ENCODE assay signal across 8 cellular contexts in the genomic region with DNA sequence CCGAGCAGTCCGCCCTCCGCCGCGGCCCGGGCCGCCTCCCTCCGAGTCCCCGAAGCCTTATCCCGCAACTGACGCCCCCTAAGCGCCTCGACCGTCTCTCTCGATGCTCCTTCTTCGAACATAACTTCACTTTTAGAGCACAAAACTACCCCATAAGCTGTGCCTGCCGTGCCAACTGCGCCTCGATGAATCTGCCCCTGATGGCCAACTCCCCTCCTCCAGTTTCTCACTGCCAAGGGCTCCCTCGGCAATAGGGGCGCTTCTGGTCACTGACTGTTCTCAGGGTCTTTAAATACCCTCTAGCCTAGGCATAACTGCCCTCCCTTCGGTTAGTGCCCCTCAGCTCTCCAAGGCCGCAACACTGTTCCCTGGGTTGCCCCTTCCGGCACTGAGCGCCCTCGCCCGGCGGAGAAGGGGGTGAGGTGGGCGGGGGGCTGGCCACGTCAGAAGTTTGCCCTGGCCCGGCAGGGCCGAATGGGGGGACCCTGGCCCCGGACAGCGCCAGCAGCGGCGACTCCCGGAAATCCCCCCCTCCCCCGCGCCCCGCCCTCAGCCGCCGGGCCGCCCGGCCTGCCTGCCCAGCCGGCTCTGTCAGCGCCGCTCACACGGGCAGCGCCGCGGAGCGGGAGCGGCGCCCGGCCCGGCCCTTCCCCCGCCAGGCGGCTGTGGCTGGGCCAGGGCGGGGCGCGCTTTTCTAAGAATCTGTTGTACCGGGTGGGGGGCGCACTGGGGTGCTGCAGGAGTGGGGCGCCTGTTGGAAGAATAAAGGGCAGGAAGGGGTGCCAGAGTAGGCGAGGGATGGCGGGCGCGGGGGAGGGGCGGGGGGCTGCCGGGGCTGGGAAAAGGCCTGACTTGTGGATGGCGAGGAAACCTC. TPM values are rescaled to one million over a fixed set of nuclear protein-coding genes. Genes with fewer than 3 reads are reported as not detected.
DNase-seq lines count a peak whose midpoint lies in the region; ATAC-seq and TF ChIP-seq lines count a peak whose summit lies in the region.

No MANE protein-coding gene starts in this region.

- peak overlapping the region; percentile 96 to 97 for H3K9ac ChIP-seq in stomach smooth muscle (ENCODE audit: low read length in 2 of 2)

- H3K4me3 ChIP-seq in lower lobe of right lung (peak overlapping the region; percentile 77), stomach smooth muscle (ENCODE audit: low read length in 2 of 2) (peak overlapping the region; percentile 88 to 91)

- intact Hi-C loops in lower lobe of right lung (cut with DNase I) = no loop called here

- TF ChIP-seq CTCF in GM20000 (IDR thresholded peaks at IDR 0.05; ENCODE audit: extremely low read depth, missing control alignments) = no peak
- TF ChIP-seq CTCF in lower lobe of right lung (IDR thresholded peaks at IDR 0.05) = peak; percentile 32

- H3K36me3 ChIP-seq in lower lobe of right lung = no peaks in the 10 kb centered on the region
- H3K36me3 ChIP-seq in stomach smooth muscle (ENCODE audit: control insufficient read depth in 2 of 2, insufficient read depth in 2 of 2, low read length in 2 of 2) = peaks cover 0 to 2% of the 10 kb centered on the region in 2 donors

- DNase-seq in Daoy (ENCODE audit: low read depth) (peak; percentile 74), GM20000 (ENCODE audit: low spot score) (peak; percentile 88), HuH-7.5 (ENCODE audit: low spot score) (peak; percentile 89), UCSD-AML1 (lab: John Stamatoyannopoulos, UW; ENCODE audit: unreplicated experiment) (peak; percentile 79), lower lobe of right lung (peak; percentile 84), NCI-H510A treated with DMSO at 0.1 percent for 48 hours (lab: John Stamatoyannopoulos, UW) (no peak)
- DNase-seq in effector CD4-positive, alpha-beta T cell = peak; percentile 35

- H3K9me3 ChIP-seq in lower lobe of right lung = no peaks in the 10 kb centered on the region
- H3K9me3 ChIP-seq in stomach smooth muscle (ENCODE audit: control insufficient read depth in 2 of 2, low read length in 2 of 2) = no peaks in the 10 kb centered on the region

- peak overlapping the region; percentile 95 for H3K27ac ChIP-seq in lower lobe of right lung
- peak overlapping the region; percentile 99 for H3K27ac ChIP-seq in stomach smooth muscle (ENCODE audit: low read length)

- H3K27me3 ChIP-seq in lower lobe of right lung (ENCODE audit: low read depth) = no peaks in the 10 kb centered on the region
- no peaks in the 10 kb centered on the region for H3K27me3 ChIP-seq in stomach smooth muscle (ENCODE audit: control insufficient read depth in 1 of 2, insufficient read depth in 2 of 2, low read length in 2 of 2)

- H3K4me1 ChIP-seq in lower lobe of right lung = peaks cover 77% of the 10 kb centered on the region
- H3K4me1 ChIP-seq in stomach smooth muscle (ENCODE audit: control insufficient read depth, insufficient read depth, low read length) = peaks cover 68% of the 10 kb centered on the region

- peak; percentile 71 to 78 for ATAC-seq in lower lobe of right lung

RNA-seq across cellular contexts. Expression of a gene that starts 10.6 kb away (rescaled TPM):
- 3.5 and 6.2 TPM in 2 replicates for total RNA-seq in Daoy (2014; rRNA removed; shearing (Covaris generic))
- 30.1 TPM for total RNA-seq in lower lobe of right lung

RNA-seq across cellular contexts. Expression of a gene that starts 14.4 kb away (rescaled TPM):
- 0.03 and 0.34 TPM in 2 replicates for total RNA-seq in Daoy (2014; rRNA removed; shearing (Covaris generic))
- 9.7 TPM for total RNA-seq in lower lobe of right lung

RNA-seq across cellular contexts. Expression of a gene that starts 40.7 kb away (rescaled TPM):
- 4.7 and 11.0 TPM in 2 replicates for total RNA-seq in Daoy (2014; rRNA removed; shearing (Covaris generic))
- 39.2 TPM for total RNA-seq in lower lobe of right lung

RNA-seq across cellular contexts. Expression of a gene that starts 40.9 kb away (rescaled TPM):
- 10.9 and 12.0 TPM in 2 replicates for total RNA-seq in Daoy (2014; rRNA removed; shearing (Covaris generic))
- total RNA-seq in lower lobe of right lung = 49.5 TPM

RNA-seq across cellular contexts. Expression of a gene that starts 46.7 kb away (rescaled TPM):
- total RNA-seq in Daoy (2014; rRNA removed; shearing (Covaris generic)) = 29.0 and 31.6 TPM in 2 replicates
- 2.2 TPM for total RNA-seq in lower lobe of right lung
